In the genomic region with DNA sequence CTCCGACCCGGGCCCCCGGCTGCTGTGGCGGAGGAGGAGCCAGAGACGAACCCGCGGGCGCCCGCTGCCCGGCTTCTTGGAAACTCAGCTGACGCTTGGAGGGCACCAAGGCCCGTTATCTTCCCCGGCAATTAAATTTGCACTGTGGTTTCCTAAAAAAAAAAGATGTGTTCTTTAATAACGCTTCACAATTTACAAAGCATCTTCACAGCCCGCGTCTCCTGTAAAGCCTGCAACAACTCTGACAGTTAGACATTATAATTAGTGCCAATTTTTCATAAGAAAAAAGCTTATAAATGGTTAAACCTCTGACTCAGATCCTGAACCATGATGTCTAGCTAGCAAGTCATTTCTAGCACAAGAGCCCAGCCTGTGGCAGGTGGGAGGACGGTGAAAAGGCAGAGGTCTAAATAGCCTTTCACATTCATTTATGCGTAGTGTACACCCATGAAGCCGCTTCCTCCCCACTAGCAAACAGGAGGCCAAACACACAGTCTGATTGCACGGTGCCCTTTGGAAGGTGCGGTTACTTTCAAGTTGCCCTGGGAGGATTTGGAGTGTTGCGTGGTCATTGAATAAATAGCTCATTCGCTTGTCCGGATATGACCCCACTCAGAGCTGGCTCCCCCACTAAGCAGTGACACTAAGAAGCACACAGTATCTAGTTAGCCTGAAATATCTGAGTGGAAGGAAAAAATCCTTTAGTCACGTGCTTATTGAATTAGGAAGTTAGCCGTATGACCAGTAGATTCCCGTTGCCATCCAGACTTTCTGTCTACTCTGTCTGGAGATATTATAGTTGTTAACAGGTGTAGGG, we compare ENCODE assay signal across 8 cellular contexts. TPM values are rescaled to one million over a fixed set of nuclear protein-coding genes. Genes with fewer than 3 reads are reported as not detected.
A peak's percentile ranks its signal among the peaks of the same experiment; 100 is the strongest.
DNase-seq lines count a peak whose midpoint lies in the region; TF ChIP-seq lines count a peak whose summit lies in the region.

No MANE protein-coding gene starts in this region.

- TF ChIP-seq CTCF in GM12865 (IDR thresholded peaks at IDR 0.05; ENCODE audit: insufficient read depth, low read depth, low read length, missing control alignments) (no peak), LNCaP clone FGC (IDR thresholded peaks at IDR 0.05; ENCODE audit: control insufficient read depth, extremely low read depth, insufficient read depth) (no peak), cardiac fibroblast (IDR thresholded peaks at IDR 0.05; ENCODE audit: low read depth, low read length) (no peak)

- H3K4me3 ChIP-seq in GM12865 (ENCODE audit: low read depth, low read length) (peak overlapping the region; percentile 84), LNCaP clone FGC (ENCODE audit: low read depth, low read length) (peak overlapping the region; percentile 51), cardiac fibroblast (replicated peaks in 1 of 2; ENCODE audit: low read depth in 2 of 2, low read length in 2 of 2) (peak overlapping the region; percentile 66 to 72)

- DNase-seq in GM12865 (ENCODE audit: low read depth) (peak; percentile 91), H4 (ENCODE audit: low spot score) (peak; percentile 37), LNCaP clone FGC (ENCODE audit: low read depth) (no peak), UCSD-AML1 (lab: John Stamatoyannopoulos, UW; ENCODE audit: unreplicated experiment) (peak; percentile 44), cardiac fibroblast (ENCODE audit: low read depth in 2 of 2) (peak; percentile 26 to 67), kidney glomerular epithelial cell (lab: John Stamatoyannopoulos, UW) (peak; percentile 78), cortex of kidney (lab: John Stamatoyannopoulos, UW) (no peak)
- DNase-seq in stimulated activated CD4-positive, alpha-beta T cell treated with anti-CD3 and anti-CD28 coated beads, Interleukin-2, amount 100 ng/mL, for 24 hours = peak; percentile 65 to 72

RNA-seq across cellular contexts. Expression of gene ARSB, which starts 0.5 kb away (rescaled TPM):
- total RNA-seq in H4 (2014; rRNA removed; shearing (Covaris generic)) = 12.2 and 18.5 TPM in 2 replicates

Comparison
In these comparisons a context has a peak if more than half of its experiments do, and no peak if none do; other contexts are left out.
1. DNase-seq: peak in GM12865 (single experiment), H4 (single experiment), UCSD-AML1 (single experiment), cardiac fibroblast (2 of 2), kidney glomerular epithelial cell (single experiment) and stimulated activated CD4-positive, alpha-beta T cell treated with anti-CD3 and anti-CD28 coated beads, Interleukin-2, amount 100 ng/mL, for 24 hours (2 of 2); none in LNCaP clone FGC (single experiment) and cortex of kidney (single experiment).
2. Peak in every context shown above with its lines, with median percentiles within 50 percentile points of each other: H3K4me3 ChIP-seq.